In genomic region chr7:138204285-138204988, GRCh38 we compare ENCODE assay signal across 1 cellular context.
TF ChIP-seq lines count a peak whose summit lies in the region.

No MANE protein-coding gene starts in this region.

TF ChIP-seq in SK-N-SH treated with all-trans-retinoic acid at 6 μM for 48 hours, 23 proteins besides CTCF, POLR2A, EP300 and RAD21 (continued from another document):
- TF ChIP-seq PATZ1 (CRISPR knock-in tag; IDR thresholded peaks at IDR 0.05; ENCODE audit: borderline replicate concordance) (no peak), TCF4 (CRISPR knock-in tag; IDR thresholded peaks at IDR 0.05; ENCODE audit: borderline replicate concordance) (peak; percentile 25; the same call in 1 of the 2 replicates), ZC3H10 (CRISPR knock-in tag; IDR thresholded peaks at IDR 0.05) (no peak), ISL1 (CRISPR knock-in tag; IDR thresholded peaks at IDR 0.05) (peak; percentile 45)
